Comparison of ENCODE assay signal across 1 cellular context in genomic region chr4:145097821-145098674, GRCh38.
TF ChIP-seq lines count a peak whose summit lies in the region.

ABCE1 (plus strand) TSS chr4:145098311; CDS start chr4:145104413, 6,102 bp downstream.
ANAPC10 (minus strand) TSS chr4:145098196; CDS start chr4:145096099, 2,097 bp downstream.

TF ChIP-seq in HepG2, 621 proteins besides CTCF, POLR2A, EP300 and RAD21 (continued from another document and continues in another):
- TF ChIP-seq ZNF251 (CRISPR knock-in tag; IDR thresholded peaks at IDR 0.05) = no peak
- TF ChIP-seq ZNF335 (CRISPR knock-in tag; IDR thresholded peaks at IDR 0.05) = 0 out of 2 replicates have a peak, but pooled peaks have one; percentile 28
- peak; percentile 27; the same call in 1 of the 2 replicates for TF ChIP-seq MTF2 (CRISPR knock-in tag; IDR thresholded peaks at IDR 0.05; ENCODE audit: borderline replicate concordance)
- TF ChIP-seq HNRNPK (IDR thresholded peaks at IDR 0.05; ENCODE audit: low read depth, low read length, poor library complexity, severe bottlenecking) = no peak
- TF ChIP-seq STAT5B (CRISPR knock-in tag; IDR thresholded peaks at IDR 0.05) = no peak
- peak; percentile 68 for TF ChIP-seq RBM39 (IDR thresholded peaks at IDR 0.05; ENCODE audit: low read depth, low read length, poor library complexity, severe bottlenecking)
- TF ChIP-seq ZFP91 (CRISPR knock-in tag; IDR thresholded peaks at IDR 0.05; ENCODE audit: borderline replicate concordance) = peak; percentile 93
- no peak for TF ChIP-seq EZH2 (conservative IDR thresholded peaks at IDR 0.05; ENCODE audit: low read depth, low read length)
- no peak for TF ChIP-seq SCMH1 (CRISPR knock-in tag; IDR thresholded peaks at IDR 0.05; ENCODE audit: borderline replicate concordance)
- peak; percentile 51 for TF ChIP-seq AGO2 (optimal IDR thresholded peaks at IDR 0.05; ENCODE audit: low read depth, low read length)
- TF ChIP-seq ZNF792 (CRISPR knock-in tag; IDR thresholded peaks at IDR 0.05) = peak; percentile 89
- peak; percentile 85 for TF ChIP-seq TBX2 (CRISPR knock-in tag; IDR thresholded peaks at IDR 0.05; ENCODE audit: borderline replicate concordance)
- peak; percentile 72; the same call in 1 of the 2 replicates for TF ChIP-seq NR2C2 (CRISPR knock-in tag; IDR thresholded peaks at IDR 0.05; ENCODE audit: borderline replicate concordance)
- no peak for TF ChIP-seq ZBTB8A (CRISPR knock-in tag; IDR thresholded peaks at IDR 0.05; ENCODE audit: borderline replicate concordance, low read depth)
- TF ChIP-seq SMARCE1 (IDR thresholded peaks at IDR 0.05; ENCODE audit: borderline replicate concordance) = no peak
- peak; percentile 94 for TF ChIP-seq TAF1 (CRISPR knock-in tag; IDR thresholded peaks at IDR 0.05)
- TF ChIP-seq KMT2B (CRISPR knock-in tag; IDR thresholded peaks at IDR 0.05) = peak; percentile 99
- peak; percentile 90 for TF ChIP-seq ZSCAN31 (CRISPR knock-in tag; IDR thresholded peaks at IDR 0.05; ENCODE audit: low read depth)
- TF ChIP-seq ZMAT5 (CRISPR knock-in tag; IDR thresholded peaks at IDR 0.05; ENCODE audit: borderline replicate concordance, low read depth) = no peak
- no peak for TF ChIP-seq MLX (CRISPR knock-in tag; IDR thresholded peaks at IDR 0.05)
- TF ChIP-seq IRF2 (CRISPR knock-in tag; IDR thresholded peaks at IDR 0.05) = peak; percentile 68
- peak; percentile 69 for TF ChIP-seq TBL1XR1 (IDR thresholded peaks at IDR 0.05; ENCODE audit: borderline replicate concordance, low read length, partially characterized antibody)
- TF ChIP-seq SRSF1 (optimal IDR thresholded peaks at IDR 0.05; ENCODE audit: low read depth, low read length) = no peak
- no peak for TF ChIP-seq MLXIP (CRISPR knock-in tag; IDR thresholded peaks at IDR 0.05; ENCODE audit: borderline replicate concordance)
- no peak for TF ChIP-seq ZNF260 (CRISPR knock-in tag; IDR thresholded peaks at IDR 0.05; ENCODE audit: borderline replicate concordance, low read depth)
- no peak for TF ChIP-seq HNF4A (CRISPR knock-in tag; IDR thresholded peaks at IDR 0.05)
- no peak for TF ChIP-seq SIX4 (CRISPR knock-in tag; IDR thresholded peaks at IDR 0.05)
- peak; percentile 75 for TF ChIP-seq ERF (CRISPR knock-in tag; IDR thresholded peaks at IDR 0.05)
- TF ChIP-seq SPEN (CRISPR knock-in tag; IDR thresholded peaks at IDR 0.05; ENCODE audit: low read depth) = peak; percentile 81
- TF ChIP-seq KDM4B (CRISPR knock-in tag; IDR thresholded peaks at IDR 0.05) = peak; percentile 63; the same call in 1 of the 2 replicates
- TF ChIP-seq ZNF839 (CRISPR knock-in tag; IDR thresholded peaks at IDR 0.05; ENCODE audit: borderline replicate concordance) = peak; percentile 77; the same call in 1 of the 2 replicates
- no peak for TF ChIP-seq AGO1 (IDR thresholded peaks at IDR 0.05; ENCODE audit: low read depth, low read length, poor library complexity, severe bottlenecking)
- TF ChIP-seq ARID5B (CRISPR knock-in tag; IDR thresholded peaks at IDR 0.05) = peak; percentile 66
- no peak for TF ChIP-seq SOX5 (CRISPR knock-in tag; IDR thresholded peaks at IDR 0.05; ENCODE audit: borderline replicate concordance)
- TF ChIP-seq E2F2 (CRISPR knock-in tag; IDR thresholded peaks at IDR 0.05; ENCODE audit: borderline replicate concordance) = 0 out of 2 replicates have a peak, but pooled peaks have one; percentile 25
- no peak; the same call in 1 of the 2 replicates for TF ChIP-seq ATF3 (CRISPR knock-in tag; IDR thresholded peaks at IDR 0.05)
- peak; percentile 12; the same call in 1 of the 2 replicates for TF ChIP-seq JUND (CRISPR knock-in tag; IDR thresholded peaks at IDR 0.05)
- no peak for TF ChIP-seq ZNF24 (IDR thresholded peaks at IDR 0.05)
- TF ChIP-seq ZBTB33 (CRISPR knock-in tag; IDR thresholded peaks at IDR 0.05) = no peak
- TF ChIP-seq PHF8 (CRISPR knock-in tag; IDR thresholded peaks at IDR 0.05) = peak; percentile 97
- TF ChIP-seq NRL (CRISPR knock-in tag; IDR thresholded peaks at IDR 0.05; ENCODE audit: borderline replicate concordance) = 0 out of 2 replicates have a peak, but pooled peaks have one; percentile 59
- peak; percentile 89; the same call in 1 of the 2 replicates for TF ChIP-seq MTA1 (CRISPR knock-in tag; IDR thresholded peaks at IDR 0.05; ENCODE audit: borderline replicate concordance)
- no peak for TF ChIP-seq RFXANK (CRISPR knock-in tag; IDR thresholded peaks at IDR 0.05)
- TF ChIP-seq HHEX (CRISPR knock-in tag; IDR thresholded peaks at IDR 0.05) = peak; percentile 7; the same call in 1 of the 2 replicates
- TF ChIP-seq TOPORS (CRISPR knock-in tag; IDR thresholded peaks at IDR 0.05) = no peak
- no peak for TF ChIP-seq SYNCRIP (IDR thresholded peaks at IDR 0.05; ENCODE audit: insufficient read depth, low read depth, low read length)
- TF ChIP-seq ZNF282 (IDR thresholded peaks at IDR 0.05; ENCODE audit: partially characterized antibody) = no peak
- peak; percentile 46 for TF ChIP-seq IKZF4 (CRISPR knock-in tag; IDR thresholded peaks at IDR 0.05; ENCODE audit: borderline replicate concordance, low read depth, not compliant biosample characterization)
- TF ChIP-seq ATAD3A (CRISPR knock-in tag; IDR thresholded peaks at IDR 0.05) = no peak
- TF ChIP-seq SUZ12 (IDR thresholded peaks at IDR 0.05; ENCODE audit: low read depth, low read length) = no peak
- TF ChIP-seq REPIN1 (CRISPR knock-in tag; IDR thresholded peaks at IDR 0.05; ENCODE audit: borderline replicate concordance, low read depth) = peak; percentile 88
- peak; percentile 45; the same call in 1 of the 2 replicates for TF ChIP-seq MYPOP (CRISPR knock-in tag; IDR thresholded peaks at IDR 0.05)
- TF ChIP-seq ZNF773 (CRISPR knock-in tag; IDR thresholded peaks at IDR 0.05; ENCODE audit: borderline replicate concordance) = no peak
- TF ChIP-seq FOXK2 (IDR thresholded peaks at IDR 0.05) = no peak
- TF ChIP-seq ZNF546 (CRISPR knock-in tag; conservative IDR thresholded peaks at IDR 0.05) = peak; percentile 78; the same call in 1 of the 2 replicates
- peak; percentile 79 for TF ChIP-seq ZBTB25 (CRISPR knock-in tag; IDR thresholded peaks at IDR 0.05)
- no peak for TF ChIP-seq ZNF562 (CRISPR knock-in tag; IDR thresholded peaks at IDR 0.05; ENCODE audit: borderline replicate concordance)
